19 cellular contexts compared by ENCODE assay signal in the genomic region with DNA sequence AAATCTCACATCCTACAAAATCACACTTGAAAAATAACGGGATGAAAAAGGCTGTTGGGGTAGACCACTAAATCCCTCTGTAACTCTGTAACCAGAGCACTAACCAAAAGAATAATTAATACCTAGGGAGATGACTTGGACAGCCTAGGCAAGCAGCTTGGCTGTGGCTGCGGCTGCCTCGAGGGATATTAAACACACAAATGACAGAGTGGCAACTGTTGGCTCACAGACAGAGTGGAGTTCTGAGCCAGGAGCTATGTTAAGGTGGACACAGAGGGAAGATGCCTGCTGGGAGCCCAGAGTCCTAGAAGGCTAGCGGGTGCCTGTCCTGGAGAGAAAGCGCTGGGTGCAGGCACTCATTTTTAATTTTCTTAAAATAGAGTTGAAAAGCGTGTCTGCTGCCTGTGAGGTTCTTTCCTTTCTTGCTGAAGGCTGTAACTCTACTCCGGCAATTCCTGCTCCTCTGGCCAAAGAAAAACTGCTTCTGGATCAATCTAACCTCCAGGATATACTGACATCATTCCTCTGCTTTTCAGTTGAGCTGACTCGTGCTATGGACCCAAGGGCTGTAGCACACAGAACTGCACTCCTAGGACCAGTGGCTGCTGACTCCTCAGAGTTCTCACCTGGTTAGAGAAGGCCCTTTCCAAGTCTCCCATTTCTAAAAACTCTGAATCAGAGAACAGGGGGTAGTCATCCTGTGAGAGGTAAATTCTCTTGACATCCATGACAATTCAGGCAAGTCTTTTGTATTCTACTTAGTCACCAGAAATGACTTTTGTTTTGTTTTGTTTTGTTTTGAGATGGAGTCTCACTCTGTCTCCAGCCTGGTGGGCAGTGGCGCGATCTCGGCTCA.
A peak's percentile ranks its signal among the peaks of the same experiment; 100 is the strongest.
DNase-seq lines count a peak whose midpoint lies in the region; ATAC-seq lines count a peak whose summit lies in the region.
"Had no signal": no experiment of that assay in that cellular context is flagged by ENCODE, and none has a peak within 500 bp of the region (broad histone marks: within the 10 kb centered on the region; RNA-seq: fewer than 3 reads in every experiment).

No MANE protein-coding gene starts in this region.

- DNase-seq in NCI-H2171 treated with DMSO at 0.1 percent for 48 hours (lab: John Stamatoyannopoulos, UW) (peak; percentile 2), NCI-H2171 (lab: John Stamatoyannopoulos, UW) (no peak), right cardiac atrium (peak in 1 of 3 donors; percentile 57), aorta (no peak), T-helper 1 cell (no peak)
- DNase-seq in stimulated activated CD4-positive, alpha-beta T cell treated with anti-CD3 and anti-CD28 coated beads, Interleukin-4, amount 100 ng/mL, for 1 hour: no peak
- DNase-seq: activated CD8-positive, alpha-beta T cell treated with anti-CD3 and anti-CD28 coated beads, Interleukin-2, amount 10 ng/mL, durations not matched to agents 7 days and 5 days; DMS79; head of caudate nucleus; midbrain; MV-4-11; occipital lobe; RPMI8226; stimulated activated naive CD4-positive, alpha-beta T cell treated with Interleukin-2 at 50 U/mL for 16 hours; WERI-Rb-1 had no signal

- H3K36me3 ChIP-seq in endocrine pancreas (ENCODE audit: control insufficient read depth, insufficient read depth, low read length) (no peaks in the 10 kb centered on the region), aorta (ENCODE audit: control insufficient read depth in 1 of 2, insufficient read depth in 2 of 2, low read length in 1 of 2) (no peaks in the 10 kb centered on the region)
- H3K36me3 ChIP-seq: adrenal gland, WERI-Rb-1 had no signal

- no peaks in the 10 kb centered on the region for H3K9me3 ChIP-seq in endocrine pancreas (ENCODE audit: control insufficient read depth, low read length)
- H3K9me3 ChIP-seq in right cardiac atrium (ENCODE audit: control insufficient read depth, low read length): no peaks in the 10 kb centered on the region
- H3K9me3 ChIP-seq in aorta (ENCODE audit: control insufficient read depth, low read length): no peaks in the 10 kb centered on the region
- H3K9me3 ChIP-seq: adrenal gland had no signal

- H3K4me3 ChIP-seq in endocrine pancreas (ENCODE audit: control insufficient read depth, insufficient read depth, low read length) (no peak overlapping the region), right cardiac atrium (ENCODE audit: low read length) (no peak overlapping the region), aorta (ENCODE audit: low read length in 2 of 2) (no peak overlapping the region)
- H3K4me3 ChIP-seq: adrenal gland had no signal

- ATAC-seq in right cardiac atrium (peak; percentile 49 to 72), aorta (ENCODE audit: low FRiP score) (peak; percentile 41), HG02884 (IDR thresholded peaks at IDR 0.05; ENCODE audit: unreplicated experiment) (no peak)
- ATAC-seq: activated CD8-positive, alpha-beta T cell treated with anti-CD3 and anti-CD28 coated beads, Interleukin-2, amount 10 ng/mL, durations not matched to agents 7 days and 5 days had no signal

- peak overlapping the region; percentile 26 for H3K9ac ChIP-seq in endocrine pancreas (ENCODE audit: control insufficient read depth, insufficient read depth, low read length)

- H3K4me1 ChIP-seq in endocrine pancreas (ENCODE audit: control insufficient read depth, insufficient read depth, low read length) (no peaks in the 10 kb centered on the region), right cardiac atrium (ENCODE audit: control insufficient read depth, insufficient read depth, low read length) (no peaks in the 10 kb centered on the region), aorta (ENCODE audit: control insufficient read depth in 1 of 2, insufficient read depth in 2 of 2, low read length in 2 of 2) (no peaks in the 10 kb centered on the region)

- H3K27me3 ChIP-seq in endocrine pancreas (ENCODE audit: control insufficient read depth, insufficient read depth, low read length) (no peaks in the 10 kb centered on the region), right cardiac atrium (ENCODE audit: control insufficient read depth, insufficient read depth) (no peaks in the 10 kb centered on the region), aorta (ENCODE audit: control insufficient read depth in 1 of 2, insufficient read depth in 2 of 2, low read length in 1 of 2) (no peaks in the 10 kb centered on the region)
- H3K27me3 ChIP-seq: adrenal gland had no signal

- H3K27ac ChIP-seq in right cardiac atrium (ENCODE audit: low read length): no peak overlapping the region
- no peak overlapping the region for H3K27ac ChIP-seq in aorta (ENCODE audit: low read depth in 1 of 2, low read length in 2 of 2)
- H3K27ac ChIP-seq: adrenal gland, C4-2B, WERI-Rb-1 had no signal

- intact Hi-C loops in right cardiac atrium (cut with DNase I): no loop called here
- intact Hi-C loops in aorta (cut with DNase I): no loop called here

- 65% methylated on average over 11 of the region's 11 CpGs for WGBS in right cardiac atrium
- WGBS in aorta, 2 donors: 30 to 31% methylated on average over 11 of the region's 11 CpGs
